ENCODE assay signal across 1 cellular context in the genomic region with DNA sequence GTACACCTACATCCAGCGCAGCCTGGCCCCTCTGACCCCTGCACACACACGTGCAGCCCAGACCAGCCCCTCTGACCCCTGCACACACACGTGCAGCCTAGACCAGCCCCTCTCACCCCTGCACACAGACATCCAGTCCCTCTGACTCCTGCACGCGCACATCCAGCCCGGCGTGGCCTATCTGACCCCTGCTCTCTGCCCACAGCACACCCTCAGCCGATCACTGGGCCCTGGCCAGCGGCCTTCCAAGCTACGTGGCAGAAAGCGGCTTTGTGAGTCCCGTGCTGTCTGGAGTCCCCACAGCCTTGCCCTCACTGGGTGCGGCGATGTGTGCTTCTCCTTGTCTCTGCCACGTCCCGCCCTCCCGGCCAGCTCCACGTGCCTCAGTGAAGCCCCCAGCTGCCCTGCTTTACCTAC.
TF ChIP-seq lines count a peak whose summit lies in the region.

No MANE protein-coding gene starts in this region.

TF ChIP-seq in HepG2, 621 proteins besides CTCF, POLR2A, EP300 and RAD21 (continued from another document and continues in another):
- TF ChIP-seq, protein P1, sequence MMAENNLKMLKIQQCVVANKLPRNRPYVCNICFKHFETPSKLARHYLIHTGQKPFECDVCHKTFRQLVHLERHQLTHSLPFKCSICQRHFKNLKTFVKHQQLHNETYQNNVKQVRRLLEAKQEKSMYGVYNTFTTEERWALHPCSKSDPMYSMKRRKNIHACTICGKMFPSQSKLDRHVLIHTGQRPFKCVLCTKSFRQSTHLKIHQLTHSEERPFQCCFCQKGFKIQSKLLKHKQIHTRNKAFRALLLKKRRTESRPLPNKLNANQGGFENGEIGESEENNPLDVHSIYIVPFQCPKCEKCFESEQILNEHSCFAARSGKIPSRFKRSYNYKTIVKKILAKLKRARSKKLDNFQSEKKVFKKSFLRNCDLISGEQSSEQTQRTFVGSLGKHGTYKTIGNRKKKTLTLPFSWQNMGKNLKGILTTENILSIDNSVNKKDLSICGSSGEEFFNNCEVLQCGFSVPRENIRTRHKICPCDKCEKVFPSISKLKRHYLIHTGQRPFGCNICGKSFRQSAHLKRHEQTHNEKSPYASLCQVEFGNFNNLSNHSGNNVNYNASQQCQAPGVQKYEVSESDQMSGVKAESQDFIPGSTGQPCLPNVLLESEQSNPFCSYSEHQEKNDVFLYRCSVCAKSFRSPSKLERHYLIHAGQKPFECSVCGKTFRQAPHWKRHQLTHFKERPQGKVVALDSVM (CRISPR knock-in tag; IDR thresholded peaks at IDR 0.05) = 0 out of 2 replicates have a peak, but pooled peaks have one; percentile 2
- TF ChIP-seq TOPORS (CRISPR knock-in tag; IDR thresholded peaks at IDR 0.05) = no peak
- no peak for TF ChIP-seq ZNF101 (CRISPR knock-in tag; IDR thresholded peaks at IDR 0.05; ENCODE audit: borderline replicate concordance, low read depth)
- TF ChIP-seq RARA (CRISPR knock-in tag; IDR thresholded peaks at IDR 0.05) = peak; percentile 54
- TF ChIP-seq KLF9 (CRISPR knock-in tag; IDR thresholded peaks at IDR 0.05; ENCODE audit: low read depth) = no peak
- no peak for TF ChIP-seq ZNF883 (CRISPR knock-in tag; IDR thresholded peaks at IDR 0.05; ENCODE audit: not compliant biosample characterization)
- TF ChIP-seq TCF12 (IDR thresholded peaks at IDR 0.05) = no peak
- TF ChIP-seq TCF12 (CRISPR knock-in tag; IDR thresholded peaks at IDR 0.05) = no peak
- no peak for TF ChIP-seq ZFYVE20 (CRISPR knock-in tag; IDR thresholded peaks at IDR 0.05; ENCODE audit: borderline replicate concordance, low read depth)
- no peak for TF ChIP-seq SRY (CRISPR knock-in tag; IDR thresholded peaks at IDR 0.05)
- TF ChIP-seq, protein P2, sequence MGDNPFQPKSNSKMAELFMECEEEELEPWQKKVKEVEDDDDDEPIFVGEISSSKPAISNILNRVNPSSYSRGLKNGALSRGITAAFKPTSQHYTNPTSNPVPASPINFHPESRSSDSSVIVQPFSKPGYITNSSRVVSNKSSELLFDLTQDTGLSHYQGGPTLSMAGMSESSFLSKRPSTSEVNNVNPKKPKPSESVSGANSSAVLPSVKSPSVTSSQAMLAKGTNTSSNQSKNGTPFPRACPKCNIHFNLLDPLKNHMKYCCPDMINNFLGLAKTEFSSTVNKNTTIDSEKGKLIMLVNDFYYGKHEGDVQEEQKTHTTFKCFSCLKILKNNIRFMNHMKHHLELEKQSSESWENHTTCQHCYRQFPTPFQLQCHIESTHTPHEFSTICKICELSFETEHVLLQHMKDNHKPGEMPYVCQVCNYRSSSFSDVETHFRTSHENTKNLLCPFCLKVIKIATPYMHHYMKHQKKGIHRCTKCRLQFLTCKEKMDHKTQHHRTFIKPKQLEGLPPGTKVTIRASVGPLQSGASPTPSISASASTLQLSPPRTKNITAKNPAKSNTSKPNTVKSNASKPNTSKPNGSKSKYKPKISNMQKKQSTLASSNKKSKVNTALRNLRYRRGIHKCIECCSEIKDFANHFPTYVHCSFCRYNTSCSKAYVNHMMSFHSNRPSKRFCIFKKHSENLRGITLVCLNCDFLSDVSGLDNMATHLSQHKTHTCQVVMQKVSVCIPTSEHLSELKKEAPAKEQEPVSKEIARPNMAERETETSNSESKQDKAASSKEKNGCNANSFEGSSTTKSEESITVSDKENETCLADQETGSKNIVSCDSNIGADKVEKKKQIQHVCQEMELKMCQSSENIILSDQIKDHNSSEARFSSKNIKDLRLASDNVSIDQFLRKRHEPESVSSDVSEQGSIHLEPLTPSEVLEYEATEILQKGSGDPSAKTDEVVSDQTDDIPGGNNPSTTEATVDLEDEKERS (CRISPR knock-in tag; IDR thresholded peaks at IDR 0.05) = no peak
- TF ChIP-seq NBN (conservative IDR thresholded peaks at IDR 0.05) = no peak
- no peak for TF ChIP-seq JDP2 (CRISPR knock-in tag; IDR thresholded peaks at IDR 0.05; ENCODE audit: borderline replicate concordance)
- TF ChIP-seq ZSCAN21 (CRISPR knock-in tag; IDR thresholded peaks at IDR 0.05; ENCODE audit: borderline replicate concordance) = 0 out of 2 replicates have a peak, but pooled peaks have one; percentile 49
- no peak for TF ChIP-seq MEIS1 (CRISPR knock-in tag; IDR thresholded peaks at IDR 0.05; ENCODE audit: borderline replicate concordance)
- no peak for TF ChIP-seq ZNF292 (CRISPR knock-in tag; IDR thresholded peaks at IDR 0.05; ENCODE audit: borderline replicate concordance, low read depth)
- TF ChIP-seq SALL2 (CRISPR knock-in tag; IDR thresholded peaks at IDR 0.05) = no peak
- TF ChIP-seq ZNF451 (CRISPR knock-in tag; IDR thresholded peaks at IDR 0.05) = 0 out of 2 replicates have a peak, but pooled peaks have one; percentile 44
- no peak for TF ChIP-seq ZNF879 (CRISPR knock-in tag; IDR thresholded peaks at IDR 0.05)
- no peak for TF ChIP-seq SUZ12 (IDR thresholded peaks at IDR 0.05; ENCODE audit: low read depth, low read length)
- no peak for TF ChIP-seq ZNF761 (CRISPR knock-in tag; conservative IDR thresholded peaks at IDR 0.05)
- TF ChIP-seq ZFP90 (CRISPR knock-in tag; IDR thresholded peaks at IDR 0.05; ENCODE audit: borderline replicate concordance) = no peak
- no peak for TF ChIP-seq ZNF414 (CRISPR knock-in tag; IDR thresholded peaks at IDR 0.05)
- TF ChIP-seq MED1 (CRISPR knock-in tag; IDR thresholded peaks at IDR 0.05) = no peak
- no peak for TF ChIP-seq DZIP1 (CRISPR knock-in tag; IDR thresholded peaks at IDR 0.05)
- TF ChIP-seq, protein P3, sequence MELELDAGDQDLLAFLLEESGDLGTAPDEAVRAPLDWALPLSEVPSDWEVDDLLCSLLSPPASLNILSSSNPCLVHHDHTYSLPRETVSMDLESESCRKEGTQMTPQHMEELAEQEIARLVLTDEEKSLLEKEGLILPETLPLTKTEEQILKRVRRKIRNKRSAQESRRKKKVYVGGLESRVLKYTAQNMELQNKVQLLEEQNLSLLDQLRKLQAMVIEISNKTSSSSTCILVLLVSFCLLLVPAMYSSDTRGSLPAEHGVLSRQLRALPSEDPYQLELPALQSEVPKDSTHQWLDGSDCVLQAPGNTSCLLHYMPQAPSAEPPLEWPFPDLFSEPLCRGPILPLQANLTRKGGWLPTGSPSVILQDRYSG (CRISPR knock-in tag; IDR thresholded peaks at IDR 0.05) = no peak
- 0 out of 2 replicates have a peak, but pooled peaks have one; percentile 30 for TF ChIP-seq ZNF547 (CRISPR knock-in tag; IDR thresholded peaks at IDR 0.05)
- TF ChIP-seq, protein P4, sequence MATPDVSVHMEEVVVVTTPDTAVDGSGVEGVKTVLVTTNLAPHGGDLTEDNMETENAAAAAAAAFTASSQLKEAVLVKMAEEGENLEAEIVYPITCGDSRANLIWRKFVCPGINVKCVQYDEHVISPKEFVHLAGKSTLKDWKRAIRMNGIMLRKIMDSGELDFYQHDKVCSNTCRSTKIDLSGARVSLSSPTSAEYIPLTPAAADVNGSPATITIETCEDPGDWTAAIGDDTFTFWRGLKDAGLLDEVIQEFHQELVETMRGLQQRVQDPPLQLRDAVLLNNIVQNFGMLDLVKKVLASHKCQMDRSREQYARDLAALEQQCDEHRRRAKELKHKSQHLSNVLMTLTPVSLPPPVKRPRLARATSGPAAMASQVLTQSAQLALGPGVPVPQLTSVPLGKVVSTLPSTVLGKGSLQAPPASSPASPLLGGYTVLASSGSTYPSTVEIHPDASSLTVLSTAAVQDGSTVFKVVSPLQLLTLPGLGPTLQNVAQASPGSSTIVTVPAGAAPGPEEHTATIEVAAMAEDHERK (CRISPR knock-in tag; IDR thresholded peaks at IDR 0.05; ENCODE audit: low read depth) = no peak
- no peak for TF ChIP-seq GPBP1L1 (CRISPR knock-in tag; IDR thresholded peaks at IDR 0.05)
- no peak for TF ChIP-seq NFYC (CRISPR knock-in tag; IDR thresholded peaks at IDR 0.05)
- no peak for TF ChIP-seq MAZ (IDR thresholded peaks at IDR 0.05; ENCODE audit: borderline replicate concordance, low read depth, low read length)
- TF ChIP-seq MAZ (CRISPR knock-in tag; IDR thresholded peaks at IDR 0.05; ENCODE audit: low read depth) = 0 out of 2 replicates have a peak, but pooled peaks have one; percentile 25
- no peak for TF ChIP-seq SIN3B (IDR thresholded peaks at IDR 0.05; ENCODE audit: low read length)
- no peak for TF ChIP-seq ZNF841 (CRISPR knock-in tag; IDR thresholded peaks at IDR 0.05; ENCODE audit: borderline replicate concordance)
- no peak for TF ChIP-seq MATR3 (CRISPR knock-in tag; IDR thresholded peaks at IDR 0.05)
- TF ChIP-seq NONO (IDR thresholded peaks at IDR 0.05) = no peak
- TF ChIP-seq NONO (CRISPR knock-in tag; conservative IDR thresholded peaks at IDR 0.05) = 0 out of 2 replicates have a peak, but pooled peaks have one; percentile 20
- TF ChIP-seq ZNF703 (CRISPR knock-in tag; IDR thresholded peaks at IDR 0.05; ENCODE audit: borderline replicate concordance) = no peak
- TF ChIP-seq, protein P5, sequence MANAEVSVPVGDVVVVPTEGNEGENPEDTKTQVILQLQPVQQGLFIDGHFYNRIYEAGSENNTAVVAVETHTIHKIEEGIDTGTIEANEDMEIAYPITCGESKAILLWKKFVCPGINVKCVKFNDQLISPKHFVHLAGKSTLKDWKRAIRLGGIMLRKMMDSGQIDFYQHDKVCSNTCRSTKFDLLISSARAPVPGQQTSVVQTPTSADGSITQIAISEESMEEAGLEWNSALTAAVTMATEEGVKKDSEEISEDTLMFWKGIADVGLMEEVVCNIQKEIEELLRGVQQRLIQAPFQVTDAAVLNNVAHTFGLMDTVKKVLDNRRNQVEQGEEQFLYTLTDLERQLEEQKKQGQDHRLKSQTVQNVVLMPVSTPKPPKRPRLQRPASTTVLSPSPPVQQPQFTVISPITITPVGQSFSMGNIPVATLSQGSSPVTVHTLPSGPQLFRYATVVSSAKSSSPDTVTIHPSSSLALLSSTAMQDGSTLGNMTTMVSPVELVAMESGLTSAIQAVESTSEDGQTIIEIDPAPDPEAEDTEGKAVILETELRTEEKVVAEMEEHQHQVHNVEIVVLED (CRISPR knock-in tag; IDR thresholded peaks at IDR 0.05; ENCODE audit: borderline replicate concordance) = no peak
- TF ChIP-seq ZSCAN31 (CRISPR knock-in tag; IDR thresholded peaks at IDR 0.05; ENCODE audit: low read depth) = 0 out of 2 replicates have a peak, but pooled peaks have one; percentile 35
- no peak for TF ChIP-seq ZNF143 (CRISPR knock-in tag; IDR thresholded peaks at IDR 0.05)
- no peak for TF ChIP-seq NCOA1 (CRISPR knock-in tag; IDR thresholded peaks at IDR 0.05)
- no peak for TF ChIP-seq RCOR2 (CRISPR knock-in tag; IDR thresholded peaks at IDR 0.05)
- TF ChIP-seq, protein P6, sequence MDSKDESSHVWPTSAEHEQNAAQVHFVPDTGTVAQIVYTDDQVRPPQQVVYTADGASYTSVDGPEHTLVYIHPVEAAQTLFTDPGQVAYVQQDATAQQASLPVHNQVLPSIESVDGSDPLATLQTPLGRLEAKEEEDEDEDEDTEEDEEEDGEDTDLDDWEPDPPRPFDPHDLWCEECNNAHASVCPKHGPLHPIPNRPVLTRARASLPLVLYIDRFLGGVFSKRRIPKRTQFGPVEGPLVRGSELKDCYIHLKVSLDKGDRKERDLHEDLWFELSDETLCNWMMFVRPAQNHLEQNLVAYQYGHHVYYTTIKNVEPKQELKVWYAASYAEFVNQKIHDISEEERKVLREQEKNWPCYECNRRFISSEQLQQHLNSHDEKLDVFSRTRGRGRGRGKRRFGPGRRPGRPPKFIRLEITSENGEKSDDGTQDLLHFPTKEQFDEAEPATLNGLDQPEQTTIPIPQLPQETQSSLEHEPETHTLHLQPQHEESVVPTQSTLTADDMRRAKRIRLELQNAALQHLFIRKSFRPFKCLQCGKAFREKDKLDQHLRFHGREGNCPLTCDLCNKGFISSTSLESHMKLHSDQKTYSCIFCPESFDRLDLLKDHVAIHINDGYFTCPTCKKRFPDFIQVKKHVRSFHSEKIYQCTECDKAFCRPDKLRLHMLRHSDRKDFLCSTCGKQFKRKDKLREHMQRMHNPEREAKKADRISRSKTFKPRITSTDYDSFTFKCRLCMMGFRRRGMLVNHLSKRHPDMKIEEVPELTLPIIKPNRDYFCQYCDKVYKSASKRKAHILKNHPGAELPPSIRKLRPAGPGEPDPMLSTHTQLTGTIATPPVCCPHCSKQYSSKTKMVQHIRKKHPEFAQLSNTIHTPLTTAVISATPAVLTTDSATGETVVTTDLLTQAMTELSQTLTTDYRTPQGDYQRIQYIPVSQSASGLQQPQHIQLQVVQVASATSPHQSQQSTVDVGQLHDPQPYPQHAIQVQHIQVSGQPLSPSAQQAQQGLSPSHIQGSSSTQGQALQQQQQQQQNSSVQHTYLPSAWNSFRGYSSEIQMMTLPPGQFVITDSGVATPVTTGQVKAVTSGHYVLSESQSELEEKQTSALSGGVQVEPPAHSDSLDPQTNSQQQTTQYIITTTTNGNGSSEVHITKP (CRISPR knock-in tag; IDR thresholded peaks at IDR 0.05; ENCODE audit: low read depth) = no peak
- TF ChIP-seq ZMYM2 (CRISPR knock-in tag; IDR thresholded peaks at IDR 0.05) = no peak
- TF ChIP-seq ZFP41 (CRISPR knock-in tag; IDR thresholded peaks at IDR 0.05; ENCODE audit: borderline replicate concordance) = no peak
